13 cellular contexts compared by ENCODE assay signal in genomic region chr2:179180242-179180641, GRCh38.
"Had no signal": no experiment of that assay in that cellular context is flagged by ENCODE, and none has a peak within 500 bp of the region (broad histone marks: within the 10 kb centered on the region; RNA-seq: fewer than 3 reads in every experiment).

No MANE protein-coding gene starts in this region.

- H3K4me1 Mint-ChIP-seq: activated CD4-positive, alpha-beta memory T cell treated with anti-CD3 and anti-CD28 coated beads, Interleukin-2, amount 10 ng/mL, durations not matched to agents 7 days and 5 days; activated naive CD8-positive, alpha-beta T cell treated with anti-CD3 and anti-CD28 coated beads, Interleukin-2, amount 50 U/mL, for 24 hours had no signal

- H3K4me3 Mint-ChIP-seq: activated CD4-positive, alpha-beta memory T cell treated with anti-CD3 and anti-CD28 coated beads, Interleukin-2, amount 10 ng/mL, durations not matched to agents 7 days and 5 days; activated CD4-positive, alpha-beta T cell treated with anti-CD3 and anti-CD28 coated beads for 36 hours; activated naive CD8-positive, alpha-beta T cell treated with anti-CD3 and anti-CD28 coated beads, Interleukin-2, amount 50 U/mL, for 24 hours; activated T-cell treated with anti-CD3 and anti-CD28 coated beads, Interleukin-2, amount 50 U/mL, for 72 hours; effector memory CD8-positive, alpha-beta T cell had no signal

- H3K9ac ChIP-seq: parathyroid adenoma had no signal

- DNase-seq: activated CD4-positive, alpha-beta memory T cell treated with anti-CD3 and anti-CD28 coated beads, Interleukin-2, amount 10 ng/mL, durations not matched to agents 7 days and 5 days; activated CD4-positive, alpha-beta T cell treated with anti-CD3 and anti-CD28 coated beads for 36 hours; activated CD8-positive, alpha-beta memory T cell treated with anti-CD3 and anti-CD28 coated beads, Interleukin-2, amount 50 U/mL, for 4 hours; activated naive CD4-positive, alpha-beta T cell; activated naive CD8-positive, alpha-beta T cell treated with anti-CD3 and anti-CD28 coated beads, Interleukin-2, amount 50 U/mL, for 24 hours; activated T-cell treated with anti-CD3 and anti-CD28 coated beads, Interleukin-2, amount 50 U/mL, for 72 hours; effector memory CD8-positive, alpha-beta T cell; hippocampal formation; left ventricle myocardium superior; small intestine; T-helper 9 cell had no signal

- H3K27ac ChIP-seq: coronary artery, parathyroid adenoma had no signal

- H3K9me3 Mint-ChIP-seq: activated CD4-positive, alpha-beta memory T cell treated with anti-CD3 and anti-CD28 coated beads, Interleukin-2, amount 10 ng/mL, durations not matched to agents 7 days and 5 days; activated naive CD8-positive, alpha-beta T cell treated with anti-CD3 and anti-CD28 coated beads, Interleukin-2, amount 50 U/mL, for 24 hours had no signal

- H3K27ac Mint-ChIP-seq: activated CD4-positive, alpha-beta memory T cell treated with anti-CD3 and anti-CD28 coated beads, Interleukin-2, amount 10 ng/mL, durations not matched to agents 7 days and 5 days; activated CD4-positive, alpha-beta T cell treated with anti-CD3 and anti-CD28 coated beads for 36 hours; activated naive CD8-positive, alpha-beta T cell treated with anti-CD3 and anti-CD28 coated beads, Interleukin-2, amount 50 U/mL, for 24 hours; activated T-cell treated with anti-CD3 and anti-CD28 coated beads, Interleukin-2, amount 50 U/mL, for 72 hours; effector memory CD8-positive, alpha-beta T cell had no signal

- H3K27me3 Mint-ChIP-seq: activated CD4-positive, alpha-beta memory T cell treated with anti-CD3 and anti-CD28 coated beads, Interleukin-2, amount 10 ng/mL, durations not matched to agents 7 days and 5 days; activated CD4-positive, alpha-beta T cell treated with anti-CD3 and anti-CD28 coated beads for 36 hours; activated naive CD8-positive, alpha-beta T cell treated with anti-CD3 and anti-CD28 coated beads, Interleukin-2, amount 50 U/mL, for 24 hours; effector memory CD8-positive, alpha-beta T cell had no signal

- ATAC-seq: activated CD4-positive, alpha-beta T cell treated with anti-CD3 and anti-CD28 coated beads for 36 hours; activated naive CD8-positive, alpha-beta T cell treated with anti-CD3 and anti-CD28 coated beads, Interleukin-2, amount 50 U/mL, for 24 hours; activated T-cell treated with anti-CD3 and anti-CD28 coated beads, Interleukin-2, amount 50 U/mL, for 72 hours; effector memory CD8-positive, alpha-beta T cell; left ventricle myocardium superior had no signal

- H2AFZ ChIP-seq: parathyroid adenoma had no signal

- H3K4me3 ChIP-seq: coronary artery had no signal

- H3K4me1 ChIP-seq: parathyroid adenoma had no signal

- H3K79me2 ChIP-seq: parathyroid adenoma had no signal
